ENCODE assay signal across 15 cellular contexts in the genomic region with DNA sequence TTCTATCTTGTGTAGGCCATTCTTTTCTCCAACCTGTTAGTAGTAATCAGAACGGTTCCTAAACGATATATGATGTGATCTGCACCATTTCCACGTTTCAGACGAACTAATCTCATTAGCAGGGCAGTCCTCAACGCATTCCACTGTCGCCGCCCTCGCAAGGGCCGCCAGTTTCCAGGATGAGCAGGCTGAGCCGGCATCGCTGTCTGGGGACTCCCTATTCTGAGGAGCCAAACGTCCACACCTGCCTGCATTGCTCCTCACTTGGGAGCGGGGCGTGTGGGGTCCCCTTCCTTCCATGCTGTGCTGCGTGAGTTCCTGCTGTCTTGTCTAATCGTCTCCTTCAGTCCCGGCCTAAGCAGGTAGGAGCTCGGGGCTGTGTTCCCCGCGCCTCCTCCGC.
DNase-seq lines count a peak whose midpoint lies in the region; ATAC-seq, FAIRE-seq and TF ChIP-seq lines count a peak whose summit lies in the region.
"Had no signal": no experiment of that assay in that cellular context is flagged by ENCODE, and none has a peak within 500 bp of the region (broad histone marks: within the 10 kb centered on the region; RNA-seq: fewer than 3 reads in every experiment).

No MANE protein-coding gene starts in this region.

- H3K9me3 Mint-ChIP-seq in GM23338, result peaks cover 6% of the 10 kb centered on the region; the same call in 2 of the 3 replicates

- no peaks in the 10 kb centered on the region for H3K36me3 ChIP-seq in GM23338 (ENCODE audit: insufficient read depth)
- no peaks in the 10 kb centered on the region for H3K36me3 ChIP-seq in H1 (ENCODE audit: control insufficient read depth in 2 of 4, insufficient read depth in 4 of 4, low read length in 3 of 4)
- H3K36me3 ChIP-seq in neuronal stem cell (replicated peaks in 1 of 2; ENCODE audit: control insufficient read depth in 2 of 2, insufficient read depth in 2 of 2, low read length in 2 of 2), result no peaks in the 10 kb centered on the region
- H3K36me3 ChIP-seq: BLaER1 treated with 17β-estradiol and CSF1 and Interleukin-3, amounts not matched to agents 10 nM and 100 nM had no signal

- TF ChIP-seq RAD21 in H1 (IDR thresholded peaks at IDR 0.05 in 1 of 2, conservative IDR thresholded peaks at IDR 0.05 in 1 of 2; ENCODE audit: low read depth in 2 of 2, low read length in 2 of 2), result no peak

- 0 out of 2 replicates have a peak, but pooled peaks cover 5% of the 10 kb centered on the region for H3K9me2 ChIP-seq in GM23338 (ENCODE audit: insufficient read depth)

- H3K56ac ChIP-seq in H1 (replicated peaks; ENCODE audit: insufficient read length, low read depth, low read length), result no peak overlapping the region

- H2AK5ac ChIP-seq in H1 (ENCODE audit: low read depth, low read length) (no peak overlapping the region), neuronal stem cell (ENCODE audit: low read depth, low read length) (no peak overlapping the region)

- H3K23me2 ChIP-seq in H1 (ENCODE audit: low read depth, low read length), result peaks cover 2% of the 10 kb centered on the region; the same call in 1 of the 2 replicates

- DNase-seq in GM23338 (ENCODE audit: low spot score), result no peak
- peak in 1 of 2 experiments; percentile 35 for DNase-seq in H1 (ENCODE audit: low read depth in 1 of 2, low spot score in 2 of 2)
- DNase-seq in neuronal stem cell (ENCODE audit: low spot score), result no peak
- no peak for DNase-seq in urothelium cell line (ENCODE audit: low spot score)
- DNase-seq in NCI-H226, result no peak
- no peak for DNase-seq in GM12891 (ENCODE audit: insufficient read length, low spot score)
- DNase-seq: ACHN, Calu3, DMS 273 treated with DMSO at 0.1 percent for 48 hours, IMR-90, KBM-7 had no signal

- ATAC-seq in GM23338 (no peak), HG02981 (IDR thresholded peaks at IDR 0.05; ENCODE audit: unreplicated experiment) (no peak)

- H3K4me2 ChIP-seq in GM23338, result no peak overlapping the region
- H3K4me2 ChIP-seq in H1 (ENCODE audit: insufficient read depth in 1 of 2, low read depth in 2 of 2, low read length in 2 of 2), result no peak overlapping the region
- no peak overlapping the region for H3K4me2 ChIP-seq in neuronal stem cell (ENCODE audit: insufficient read depth, low read length, poor library complexity, severe bottlenecking)
- H3K4me2 ChIP-seq: BLaER1 treated with 17β-estradiol and CSF1 and Interleukin-3, amounts not matched to agents 10 nM and 100 nM had no signal

- H2BK12ac ChIP-seq in H1 (ENCODE audit: low read depth, low read length) (no peak overlapping the region), neuronal stem cell (ENCODE audit: low read length) (no peak overlapping the region)

- H3K27ac ChIP-seq in GM23338 (ENCODE audit: low read depth), result no peak overlapping the region
- no peak overlapping the region for H3K27ac ChIP-seq in H1 (ENCODE audit: low read depth, low read length)
- H3K27ac ChIP-seq in neuronal stem cell (replicated peaks; ENCODE audit: low read length), result no peak overlapping the region
- H3K27ac ChIP-seq: BLaER1 treated with 17β-estradiol and CSF1 and Interleukin-3, amounts not matched to agents 10 nM and 100 nM had no signal

- WGBS in H1 (ENCODE audit: extremely low coverage in 1 of 2, insufficient coverage in 1 of 2, insufficient read length in 1 of 2, insufficient replicate concordance in 2 of 2, low coverage in 1 of 2, low lambda C conversion rate in 2 of 2, missing lambda C conversion rate in 1 of 2), 2 experiments, result 92% methylated on average over 20 of the region's 21 CpGs; no CpG with 5 or more reads in 1 of the 2 experiments
- no CpG with 5 or more reads among the region's 21 CpGs for WGBS in neuronal stem cell (ENCODE audit: extremely low coverage in 2 of 2, insufficient read length in 2 of 2, insufficient replicate concordance in 1 of 2), 2 donors

- H3K79me1 ChIP-seq in H1 (ENCODE audit: low read depth, low read length), result no peaks in the 10 kb centered on the region
- no peaks in the 10 kb centered on the region for H3K79me1 ChIP-seq in neuronal stem cell (ENCODE audit: low read depth, low read length)

- H3K27me3 Mint-ChIP-seq in GM23338 (ENCODE audit: insufficient read depth, low read depth, poor library complexity), result peaks cover 15% of the 10 kb centered on the region

- H3K23ac ChIP-seq in H1 (ENCODE audit: insufficient read length) (no peak overlapping the region), neuronal stem cell (ENCODE audit: low read depth, low read length, poor library complexity) (no peak overlapping the region)

- TF ChIP-seq POLR2A in H1 (IDR thresholded peaks at IDR 0.05; ENCODE audit: control extremely low read depth in 1 of 2, low read depth in 2 of 2, low read length in 2 of 2), result no peak
- no peak for TF ChIP-seq POLR2A in GM12891 (IDR thresholded peaks at IDR 0.05; ENCODE audit: low read depth, low read length)

- FAIRE-seq in H1 (lab: Jason Lieb, UNC), result no peak
- peak; percentile 94 for FAIRE-seq in urothelium cell line (lab: Jason Lieb, UNC)
- no peak for FAIRE-seq in GM12891 (lab: Jason Lieb, UNC)
- FAIRE-seq: GM18507 had no signal

- H4K8ac ChIP-seq in H1 (ENCODE audit: extremely low read depth, insufficient read depth, low read length) (peak overlapping the region; percentile 31; the same call in 1 of the 2 replicates), neuronal stem cell (ENCODE audit: low read depth, low read length) (no peak overlapping the region)

- H3K4me3 ChIP-seq in GM23338, result no peak overlapping the region
- H3K4me3 ChIP-seq in H1 (ENCODE audit: extremely low read depth in 1 of 4, insufficient read depth in 2 of 4, low read depth in 3 of 4, low read length in 4 of 4), result no peak overlapping the region
- no peak overlapping the region for H3K4me3 ChIP-seq in neuronal stem cell (ENCODE audit: low read length in 2 of 2)
- H3K4me3 ChIP-seq: BLaER1 treated with 17β-estradiol and CSF1 and Interleukin-3, amounts not matched to agents 10 nM and 100 nM had no signal

- CTCF ChIA-PET in H1 (lab: Charles Lee; ENCODE audit: partially characterized antibody), result interaction anchor here (1.1 to 2.1 kb wide), 3 partner anchors 9 to 155 kb away, joined by 3 to 4 read pairs (median 4); no protein-coding TSS in a partner anchor

- no peak for TF ChIP-seq CTCF in GM23338 (conservative IDR thresholded peaks at IDR 0.05; ENCODE audit: low read depth in 2 of 2)
- TF ChIP-seq CTCF in H1 (IDR thresholded peaks at IDR 0.05; ENCODE audit: control extremely low read depth in 1 of 3, insufficient read depth in 1 of 3, low read depth in 1 of 3, low read length in 3 of 3), result no peak

- H3K4me1 ChIP-seq in GM23338 (ENCODE audit: insufficient read depth) (no peaks in the 10 kb centered on the region), H1 (replicated peaks in 1 of 4; ENCODE audit: control insufficient read depth in 3 of 4, insufficient read depth in 4 of 4, low read length in 3 of 4) (no peaks in the 10 kb centered on the region), neuronal stem cell (ENCODE audit: control insufficient read depth in 2 of 2, insufficient read depth in 1 of 2, low read depth in 1 of 2, low read length in 2 of 2) (no peaks in the 10 kb centered on the region)

- H4K5ac ChIP-seq in H1 (ENCODE audit: insufficient read length, low read depth, low read length), result no peak overlapping the region

- no peak for TF ChIP-seq EP300 in H1 (IDR thresholded peaks at IDR 0.05; ENCODE audit: borderline replicate concordance in 1 of 2, low read depth in 2 of 2, low read length in 2 of 2)

- no peaks in the 10 kb centered on the region; a peak in 1 of 4 replicates for H3K9me3 ChIP-seq in H1 (ENCODE audit: insufficient read depth in 2 of 2, low read depth in 1 of 2, low read length in 1 of 2)
- peaks cover 2 to 5% of the 10 kb centered on the region in 2 donors for H3K9me3 ChIP-seq in neuronal stem cell (replicated peaks in 1 of 2; ENCODE audit: control insufficient read depth in 2 of 2, insufficient read depth in 1 of 2, low read depth in 1 of 2, low read length in 2 of 2)

- H4K20me1 ChIP-seq in GM23338 (replicated peaks; ENCODE audit: insufficient read depth) (no peaks in the 10 kb centered on the region; the same call in 1 of the 2 replicates), H1 (replicated peaks in 1 of 2; ENCODE audit: control insufficient read depth in 1 of 2, insufficient read depth in 2 of 2, low read length in 2 of 2) (peaks cover 0 to 2% of the 10 kb centered on the region in 2 experiments)
- H4K20me1 ChIP-seq: BLaER1 treated with 17β-estradiol and CSF1 and Interleukin-3, amounts not matched to agents 10 nM and 100 nM had no signal

- H3K18ac ChIP-seq in H1 (ENCODE audit: extremely low read depth, low read length) (no peak overlapping the region), neuronal stem cell (ENCODE audit: low read length) (peak overlapping the region; percentile 41)

- H2BK120ac ChIP-seq in H1 (replicated peaks; ENCODE audit: low read depth, low read length) (no peak overlapping the region), neuronal stem cell (ENCODE audit: low read depth, low read length) (no peak overlapping the region)

- POLR2A ChIA-PET in H1 (lab: Charles Lee; ENCODE audit: partially characterized antibody), result interaction anchor here (0.7 kb wide), 1 partner anchor 62 kb away, joined by 3 read pairs; no protein-coding TSS in a partner anchor

- no peak overlapping the region for H4K91ac ChIP-seq in H1 (replicated peaks; ENCODE audit: insufficient read length, low read length)
- H4K91ac ChIP-seq in neuronal stem cell (ENCODE audit: low read depth, low read length, poor library complexity), result no peak overlapping the region

- H3K79me2 ChIP-seq in GM23338 (replicated peaks; ENCODE audit: insufficient read depth) (no peaks in the 10 kb centered on the region), H1 (ENCODE audit: control insufficient read depth in 1 of 2, insufficient read depth in 2 of 2, low read length in 2 of 2) (no peaks in the 10 kb centered on the region)

- H3K27ac Mint-ChIP-seq in GM23338, result no peak overlapping the region; the same call in 1 of the 2 replicates
- H3K27ac Mint-ChIP-seq: CD4-positive, CD25-positive, alpha-beta regulatory T cell had no signal

- no peaks in the 10 kb centered on the region for H3K4me1 Mint-ChIP-seq in GM23338

- no peak overlapping the region for H3K14ac ChIP-seq in H1 (ENCODE audit: insufficient read length)
- H3K14ac ChIP-seq in neuronal stem cell (ENCODE audit: low read length), result no peak overlapping the region

- H3K27me3 ChIP-seq in GM23338 (ENCODE audit: insufficient read depth), result peaks cover 48% of the 10 kb centered on the region
- H3K27me3 ChIP-seq in H1 (replicated peaks in 1 of 4; ENCODE audit: control insufficient read depth in 3 of 4, extremely low read depth in 1 of 4, insufficient read depth in 3 of 4, low read length in 3 of 4), result peaks cover 0 to 28% (median 15%) of the 10 kb centered on the region in 4 experiments; a peak in 5 of 7 replicates
- H3K27me3 ChIP-seq in neuronal stem cell (ENCODE audit: control insufficient read depth in 3 of 3, insufficient read depth in 3 of 3, low read depth in 1 of 3, low read length in 3 of 3), result no peaks in the 10 kb centered on the region

- H2AFZ ChIP-seq in GM23338 (peak overlapping the region; percentile 23; the same call in 1 of the 2 replicates), H1 (ENCODE audit: low read length) (no peak overlapping the region), neuronal stem cell (ENCODE audit: low read length) (peak overlapping the region; percentile 34)

- H3K4me3 Mint-ChIP-seq in GM23338, result no peak overlapping the region

- peaks cover 4% of the 10 kb centered on the region; the same call in 2 of the 3 replicates for H3K36me3 Mint-ChIP-seq in GM23338 (ENCODE audit: low read depth)

- H2BK5ac ChIP-seq in H1 (ENCODE audit: low read depth, low read length) (no peak overlapping the region), neuronal stem cell (ENCODE audit: low read length) (no peak overlapping the region)

- no peak overlapping the region for H2BK20ac ChIP-seq in H1 (ENCODE audit: low read length)

- no peaks in the 10 kb centered on the region for H3F3A ChIP-seq in GM23338 (replicated peaks; ENCODE audit: low read depth)

- H3K9ac ChIP-seq in H1 (replicated peaks in 1 of 4; ENCODE audit: extremely low read depth in 1 of 4, low read depth in 3 of 4, low read length in 3 of 4) (no peak overlapping the region), neuronal stem cell (ENCODE audit: low read depth, low read length, poor library complexity) (peak overlapping the region; percentile 52)
- H3K9ac ChIP-seq: BLaER1 treated with 17β-estradiol and CSF1 and Interleukin-3, amounts not matched to agents 10 nM and 100 nM had no signal

- H3K4ac ChIP-seq in H1 (replicated peaks; ENCODE audit: insufficient read length, low read depth, low read length), result no peak overlapping the region
- no peak overlapping the region for H3K4ac ChIP-seq in neuronal stem cell (ENCODE audit: low read length)

- H2BK15ac ChIP-seq in H1 (ENCODE audit: low read length), result no peak overlapping the region
- peak overlapping the region; percentile 64 for H2BK15ac ChIP-seq in neuronal stem cell (ENCODE audit: low read length)
